Comparison of ENCODE assay signal across 16 cellular contexts in the genomic region with DNA sequence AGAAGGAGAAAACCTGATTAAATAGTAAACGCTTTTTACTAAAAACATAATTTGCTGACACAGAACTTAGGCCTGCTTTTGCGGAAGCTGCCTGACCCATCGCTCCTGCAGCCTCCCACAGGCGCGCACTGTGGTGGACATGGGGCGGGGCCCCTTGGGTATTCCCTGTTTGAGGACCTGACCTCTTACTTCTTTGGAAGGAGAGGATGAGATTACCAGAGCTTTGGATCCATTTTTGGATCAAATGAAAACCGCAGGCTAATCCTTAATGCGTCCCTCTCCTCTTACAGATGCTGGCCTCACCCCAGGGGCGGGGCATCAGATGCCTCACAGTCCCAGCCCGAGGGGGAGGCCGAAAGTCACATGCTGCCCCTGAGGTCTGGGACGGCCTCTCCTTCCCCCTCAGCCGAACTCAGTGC.
"Had no signal": no experiment of that assay in that cellular context is flagged by ENCODE, and none has a peak within 500 bp of the region (broad histone marks: within the 10 kb centered on the region; RNA-seq: fewer than 3 reads in every experiment).

No MANE protein-coding gene starts in this region.

- DNase-seq: activated CD4-positive, alpha-beta T cell treated with anti-CD3 and anti-CD28 coated beads, Interleukin-2, amount 50 U/mL, for 1 hour; activated CD4-positive, CD25-positive, alpha-beta regulatory T cell; activated naive CD4-positive, alpha-beta T cell treated with anti-CD3 and anti-CD28 coated beads, Interleukin-2, amount 10 ng/mL, durations not matched to agents 7 days and 5 days; effector memory CD8-positive, alpha-beta T cell; nephron progenitor cell; sigmoid colon; stimulated activated CD4-positive, alpha-beta T cell treated with anti-CD3 and anti-CD28 coated beads, Interleukin-12 subunit alpha, Interleukin-12 subunit beta, amount 100 ng/mL, for 4 hours; stimulated activated naive CD4-positive, alpha-beta T cell; upper lobe of left lung had no signal

- H3K27me3 Mint-ChIP-seq: effector memory CD8-positive, alpha-beta T cell had no signal

- H3K27ac Mint-ChIP-seq: activated naive CD4-positive, alpha-beta T cell treated with anti-CD3 and anti-CD28 coated beads, Interleukin-2, amount 10 ng/mL, durations not matched to agents 7 days and 5 days; activated T-helper 2 cell treated with anti-CD3 and anti-CD28 coated beads, Interferon-gamma antibody, Interleukin-2, Interleukin-4, amounts not matched to agents 10 μg/mL and 5 μg/mL and 100 μg/mL, durations not matched to agents 14 hours and 24 hours and 36 hours; effector memory CD8-positive, alpha-beta T cell; nephron progenitor cell; T-helper 1 cell treated with Interleukin-12 subunit alpha and Interleukin-12 subunit beta and Interleukin-4 antibody, amounts not matched to agents 30 μg/mL and 1 μg/mL, for 36 hours had no signal

- H3K4me3 Mint-ChIP-seq: activated naive CD4-positive, alpha-beta T cell treated with anti-CD3 and anti-CD28 coated beads, Interleukin-2, amount 10 ng/mL, durations not matched to agents 7 days and 5 days; effector memory CD8-positive, alpha-beta T cell; nephron progenitor cell; T-helper 1 cell treated with Interleukin-12 subunit alpha and Interleukin-12 subunit beta and Interleukin-4 antibody, amounts not matched to agents 30 μg/mL and 1 μg/mL, for 36 hours had no signal

- H3K4me3 ChIP-seq: adrenal gland, body of pancreas, prostate gland, sigmoid colon, upper lobe of left lung had no signal

- H3K4me1 ChIP-seq: prostate gland had no signal

- H3K27ac ChIP-seq: adrenal gland, body of pancreas, epithelial cell of prostate, prostate gland, sigmoid colon, upper lobe of left lung had no signal

- H3K9me3 ChIP-seq: adrenal gland, body of pancreas, prostate gland, sigmoid colon, upper lobe of left lung had no signal

- H3K36me3 Mint-ChIP-seq: activated naive CD4-positive, alpha-beta T cell treated with anti-CD3 and anti-CD28 coated beads, Interleukin-2, amount 10 ng/mL, durations not matched to agents 7 days and 5 days had no signal

- ATAC-seq: body of pancreas; effector memory CD8-positive, alpha-beta T cell; left lobe of liver had no signal

- H3K9me3 Mint-ChIP-seq: activated naive CD4-positive, alpha-beta T cell treated with anti-CD3 and anti-CD28 coated beads, Interleukin-2, amount 10 ng/mL, durations not matched to agents 7 days and 5 days; activated T-helper 2 cell treated with anti-CD3 and anti-CD28 coated beads, Interferon-gamma antibody, Interleukin-2, Interleukin-4, amounts not matched to agents 10 μg/mL and 5 μg/mL and 100 μg/mL, durations not matched to agents 14 hours and 24 hours and 36 hours; effector memory CD8-positive, alpha-beta T cell; nephron progenitor cell; T-helper 1 cell treated with Interleukin-12 subunit alpha and Interleukin-12 subunit beta and Interleukin-4 antibody, amounts not matched to agents 30 μg/mL and 1 μg/mL, for 36 hours had no signal

- H3K27me3 ChIP-seq: adrenal gland, body of pancreas, sigmoid colon, upper lobe of left lung had no signal

- H3K36me3 ChIP-seq: adrenal gland, prostate gland, sigmoid colon, upper lobe of left lung had no signal
